Comparison of ENCODE assay signal across 26 cellular contexts in the genomic region with DNA sequence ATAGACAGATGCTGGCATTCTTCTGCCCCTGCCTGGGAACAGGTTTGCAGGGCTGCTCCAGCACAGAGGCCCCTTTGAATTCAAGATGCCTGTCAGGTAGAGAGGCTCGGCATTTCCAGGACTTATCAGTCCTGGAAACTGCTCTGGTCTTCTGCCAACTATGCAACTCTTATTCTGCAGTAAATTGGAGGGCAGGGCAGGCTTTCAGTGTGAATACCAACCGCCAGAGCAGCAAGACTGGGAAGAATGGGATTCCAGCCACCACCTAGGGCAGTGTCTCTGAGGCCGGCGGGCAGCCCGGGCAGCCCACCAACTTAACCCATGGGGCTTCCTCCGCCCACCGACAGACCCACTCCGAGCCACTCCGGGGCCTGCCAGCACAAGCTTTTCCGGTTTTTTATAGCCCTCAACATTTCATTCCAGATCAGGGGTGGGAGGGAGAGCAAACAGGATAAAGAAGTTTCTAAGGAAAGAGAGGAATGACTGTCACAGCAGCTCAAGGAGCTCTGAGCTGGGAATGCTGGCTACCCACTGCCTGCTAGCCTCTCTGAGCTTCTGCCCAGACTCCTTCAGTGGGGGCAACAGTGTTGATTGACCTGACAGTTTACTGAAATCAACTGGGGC.
DNase-seq lines count a peak whose midpoint lies in the region; ATAC-seq, FAIRE-seq and TF ChIP-seq lines count a peak whose summit lies in the region.
"Had no signal": no experiment of that assay in that cellular context is flagged by ENCODE, and none has a peak within 500 bp of the region (broad histone marks: within the 10 kb centered on the region; RNA-seq: fewer than 3 reads in every experiment).

No MANE protein-coding gene starts in this region.

- H2AK5ac ChIP-seq in H1 (ENCODE audit: low read depth, low read length): no peak overlapping the region

- no peak overlapping the region for H3K9ac ChIP-seq in H1 (replicated peaks in 1 of 4; ENCODE audit: extremely low read depth in 1 of 4, low read depth in 3 of 4, low read length in 3 of 4)

- no peak overlapping the region for H3K4me3 ChIP-seq in H1 (ENCODE audit: extremely low read depth in 1 of 4, insufficient read depth in 2 of 4, low read depth in 3 of 4, low read length in 4 of 4)
- H3K4me3 ChIP-seq: cardiac muscle cell, dorsolateral prefrontal cortex, left ventricle myocardium inferior had no signal

- no peak overlapping the region for H3K4me3 Mint-ChIP-seq in nephron
- H3K4me3 Mint-ChIP-seq: activated naive CD8-positive, alpha-beta T cell treated with anti-CD3 and anti-CD28 coated beads, Interleukin-2, amount 50 U/mL, for 24 hours; stimulated activated naive CD8-positive, alpha-beta T cell treated with anti-CD3 and anti-CD28 coated beads, Interleukin-15, amount 100 ng/mL, for 72 hours; WTC11 had no signal

- DNase-seq in Ammon's horn (ENCODE audit: low spot score) (peak; percentile 22), NCI-H446 treated with DMSO at 0.1 percent for 48 hours (lab: John Stamatoyannopoulos, UW) (peak; percentile 37), H1 (ENCODE audit: low read depth in 1 of 2, low spot score in 2 of 2) (no peak), NCI-H1930 (lab: John Stamatoyannopoulos, UW) (no peak), AML-193 (lab: John Stamatoyannopoulos, UW) (no peak), RWPE1 (ENCODE audit: low spot score) (no peak)
- DNase-seq: activated CD4-positive, alpha-beta T cell treated with anti-CD3 and anti-CD28 coated beads, Interleukin-2, amount 50 U/mL, for 48 hours; activated CD8-positive, alpha-beta memory T cell treated with anti-CD3 and anti-CD28 coated beads, Interleukin-2, amount 50 U/mL, for 48 hours; activated naive CD8-positive, alpha-beta T cell treated with anti-CD3 and anti-CD28 coated beads, Interleukin-2, amount 50 U/mL, for 24 hours; COR-L47; Karpas-422; left ventricle myocardium inferior; NCI-H1048; NCI-H2081 treated with DMSO at 0.1 percent for 48 hours; NCI-H524; stimulated activated CD4-positive, alpha-beta T cell treated with anti-CD3 and anti-CD28 coated beads, Interleukin-12 subunit alpha, Interleukin-12 subunit beta, amount 100 ng/mL, for 4 hours; stimulated activated CD4-positive, alpha-beta T cell treated with anti-CD3 and anti-CD28 coated beads, Interleukin-4, amount 100 ng/mL, for 4 hours; stimulated activated naive CD8-positive, alpha-beta T cell treated with anti-CD3 and anti-CD28 coated beads, Interleukin-15, amount 100 ng/mL, for 72 hours had no signal

- H3K23ac ChIP-seq in H1 (ENCODE audit: insufficient read length): no peak overlapping the region

- H2BK120ac ChIP-seq in H1 (replicated peaks; ENCODE audit: low read depth, low read length): no peak overlapping the region

- H2BK12ac ChIP-seq in H1 (ENCODE audit: low read depth, low read length): no peak overlapping the region

- H3K27ac ChIP-seq in H1 (ENCODE audit: low read depth, low read length) (no peak overlapping the region), RWPE1 (no peak overlapping the region)
- H3K27ac ChIP-seq: cardiac muscle cell, left ventricle myocardium inferior, neutrophil had no signal

- TF ChIP-seq EP300 in H1 (IDR thresholded peaks at IDR 0.05; ENCODE audit: borderline replicate concordance in 1 of 2, low read depth in 2 of 2, low read length in 2 of 2): no peak

- H3K56ac ChIP-seq in H1 (replicated peaks; ENCODE audit: insufficient read length, low read depth, low read length): no peak overlapping the region

- H3K4ac ChIP-seq in H1 (replicated peaks; ENCODE audit: insufficient read length, low read depth, low read length): no peak overlapping the region

- H2BK5ac ChIP-seq in H1 (ENCODE audit: low read depth, low read length): no peak overlapping the region

- H3K4me1 Mint-ChIP-seq in nephron: peaks cover 6% of the 10 kb centered on the region
- H3K4me1 Mint-ChIP-seq: activated naive CD8-positive, alpha-beta T cell treated with anti-CD3 and anti-CD28 coated beads, Interleukin-2, amount 50 U/mL, for 24 hours; stimulated activated naive CD8-positive, alpha-beta T cell treated with anti-CD3 and anti-CD28 coated beads, Interleukin-15, amount 100 ng/mL, for 72 hours had no signal

- no peaks in the 10 kb centered on the region for H3K9me3 ChIP-seq in H1 (ENCODE audit: insufficient read depth in 2 of 2, low read depth in 1 of 2, low read length in 1 of 2)
- H3K9me3 ChIP-seq: left ventricle myocardium inferior, neutrophil had no signal

- no peak for ATAC-seq in HG03175 (IDR thresholded peaks at IDR 0.05; ENCODE audit: unreplicated experiment)
- ATAC-seq: activated naive CD8-positive, alpha-beta T cell treated with anti-CD3 and anti-CD28 coated beads, Interleukin-2, amount 50 U/mL, for 24 hours; stimulated activated naive CD8-positive, alpha-beta T cell treated with anti-CD3 and anti-CD28 coated beads, Interleukin-15, amount 100 ng/mL, for 72 hours; WTC11 had no signal

- peaks cover 0 to 2% (median 0%) of the 10 kb centered on the region in 4 experiments; a peak in 1 of 7 replicates for H3K4me1 ChIP-seq in H1 (replicated peaks in 1 of 4; ENCODE audit: control insufficient read depth in 3 of 4, insufficient read depth in 4 of 4, low read length in 3 of 4)
- H3K4me1 ChIP-seq: left ventricle myocardium inferior had no signal

- CTCF ChIA-PET in H1 (lab: Charles Lee; ENCODE audit: partially characterized antibody): interaction anchor here (1.0 kb wide), 1 partner anchor 33 kb away, joined by 3 read pairs; no protein-coding TSS in a partner anchor
- CTCF ChIA-PET in RWPE1 (lab: Yijun Ruan, JAX): no interaction called here

- H3K27me3 ChIP-seq in H1 (replicated peaks in 1 of 4; ENCODE audit: control insufficient read depth in 3 of 4, extremely low read depth in 1 of 4, insufficient read depth in 3 of 4, low read length in 3 of 4): no peaks in the 10 kb centered on the region
- H3K27me3 ChIP-seq: cardiac muscle cell, dorsolateral prefrontal cortex, neutrophil had no signal

- no peak overlapping the region for H2BK15ac ChIP-seq in H1 (ENCODE audit: low read length)

- POLR2A ChIA-PET in H1 (lab: Charles Lee; ENCODE audit: partially characterized antibody): no interaction called here
- POLR2A ChIA-PET in RWPE1 (lab: Yijun Ruan, JAX; ENCODE audit: low non-redundant PET): no interaction called here

- H3K23me2 ChIP-seq in H1 (ENCODE audit: low read depth, low read length): no peaks in the 10 kb centered on the region

- H3K14ac ChIP-seq in H1 (ENCODE audit: insufficient read length): no peak overlapping the region

- H4K91ac ChIP-seq in H1 (replicated peaks; ENCODE audit: insufficient read length, low read length): no peak overlapping the region

- peak overlapping the region; percentile 48 to 66 (median 50) for H3K27ac Mint-ChIP-seq in nephron
- H3K27ac Mint-ChIP-seq: activated naive CD8-positive, alpha-beta T cell treated with anti-CD3 and anti-CD28 coated beads, Interleukin-2, amount 50 U/mL, for 24 hours; stimulated activated naive CD8-positive, alpha-beta T cell treated with anti-CD3 and anti-CD28 coated beads, Interleukin-15, amount 100 ng/mL, for 72 hours; WTC11 had no signal

- H2BK20ac ChIP-seq in H1 (ENCODE audit: low read length): no peak overlapping the region

- TF ChIP-seq POLR2A in H1 (IDR thresholded peaks at IDR 0.05; ENCODE audit: control extremely low read depth in 1 of 2, low read depth in 2 of 2, low read length in 2 of 2): no peak

- no peak overlapping the region for H4K5ac ChIP-seq in H1 (ENCODE audit: insufficient read length, low read depth, low read length)

- H4K8ac ChIP-seq in H1 (ENCODE audit: extremely low read depth, insufficient read depth, low read length): peak overlapping the region; percentile 35; the same call in 1 of the 2 replicates

- H3K79me1 ChIP-seq in H1 (ENCODE audit: low read depth, low read length): no peaks in the 10 kb centered on the region

- H3K36me3 ChIP-seq in H1 (ENCODE audit: control insufficient read depth in 2 of 4, insufficient read depth in 4 of 4, low read length in 3 of 4): no peaks in the 10 kb centered on the region
- H3K36me3 ChIP-seq: cardiac muscle cell, left ventricle myocardium inferior, neutrophil had no signal

- peaks cover 22% of the 10 kb centered on the region for H3K27me3 Mint-ChIP-seq in nephron (ENCODE audit: low read depth)
- H3K27me3 Mint-ChIP-seq: activated naive CD8-positive, alpha-beta T cell treated with anti-CD3 and anti-CD28 coated beads, Interleukin-2, amount 50 U/mL, for 24 hours had no signal

- 91% methylated on average over 7 of the region's 10 CpGs; no CpG with 5 or more reads in 1 of the 2 experiments for WGBS in H1 (ENCODE audit: extremely low coverage in 1 of 2, insufficient coverage in 1 of 2, insufficient read length in 1 of 2, insufficient replicate concordance in 2 of 2, low coverage in 1 of 2, low lambda C conversion rate in 2 of 2, missing lambda C conversion rate in 1 of 2), 2 experiments

- no peaks in the 10 kb centered on the region for H3K36me3 Mint-ChIP-seq in nephron (ENCODE audit: low read depth)
- H3K36me3 Mint-ChIP-seq: WTC11 had no signal

- H3K4me2 ChIP-seq in H1 (ENCODE audit: insufficient read depth in 1 of 2, low read depth in 2 of 2, low read length in 2 of 2): no peak overlapping the region

- TF ChIP-seq CTCF in H1 (IDR thresholded peaks at IDR 0.05; ENCODE audit: control extremely low read depth in 1 of 3, insufficient read depth in 1 of 3, low read depth in 1 of 3, low read length in 3 of 3): no peak
- no peak for TF ChIP-seq CTCF in nephron (IDR thresholded peaks at IDR 0.05; ENCODE audit: unreplicated experiment in 3 of 3)
- TF ChIP-seq CTCF in RWPE1 (conservative IDR thresholded peaks at IDR 0.05; ENCODE audit: low read depth): no peak

- H4K20me1 ChIP-seq in H1 (replicated peaks in 1 of 2; ENCODE audit: control insufficient read depth in 1 of 2, insufficient read depth in 2 of 2, low read length in 2 of 2): no peaks in the 10 kb centered on the region

- no peaks in the 10 kb centered on the region for H3K79me2 ChIP-seq in H1 (ENCODE audit: control insufficient read depth in 1 of 2, insufficient read depth in 2 of 2, low read length in 2 of 2)

- TF ChIP-seq RAD21 in H1 (IDR thresholded peaks at IDR 0.05 in 1 of 2, conservative IDR thresholded peaks at IDR 0.05 in 1 of 2; ENCODE audit: low read depth in 2 of 2, low read length in 2 of 2): no peak

- H3K18ac ChIP-seq in H1 (ENCODE audit: extremely low read depth, low read length): no peak overlapping the region

- no peaks in the 10 kb centered on the region for H3K9me3 Mint-ChIP-seq in nephron
- H3K9me3 Mint-ChIP-seq: activated naive CD8-positive, alpha-beta T cell treated with anti-CD3 and anti-CD28 coated beads, Interleukin-2, amount 50 U/mL, for 24 hours; stimulated activated naive CD8-positive, alpha-beta T cell treated with anti-CD3 and anti-CD28 coated beads, Interleukin-15, amount 100 ng/mL, for 72 hours had no signal

- H2AFZ ChIP-seq in H1 (ENCODE audit: low read length): no peak overlapping the region

- FAIRE-seq in H1 (lab: Jason Lieb, UNC): no peak
- FAIRE-seq: A204.1, endothelial cell of umbilical vein had no signal

TF ChIP-seq in H1, 55 proteins besides CTCF, POLR2A, EP300 and RAD21 (continues in another document):
- TF ChIP-seq SP2 (IDR thresholded peaks at IDR 0.05; ENCODE audit: low read length): no peak

Comparison
In these comparisons a context has a peak if more than half of its experiments do, and no peak if none do; other contexts are left out.
1. DNase-seq: peak in Ammon's horn (single experiment) and NCI-H446 treated with DMSO at 0.1 percent for 48 hours (single experiment); none in H1 (0 of 2), NCI-H1930 (0 of 2), AML-193 (0 of 2) and RWPE1 (single experiment).